In genomic region chr5:173573126-173573960, GRCh38 we compare ENCODE assay signal across 1 cellular context.
A peak's percentile ranks its signal among the peaks of the same experiment; 100 is the strongest.
TF ChIP-seq lines count a peak whose summit lies in the region.

No MANE protein-coding gene starts in this region.

TF ChIP-seq in K562, 482 proteins besides CTCF, POLR2A, EP300 and RAD21 (continued from another document):
- no peak for TF ChIP-seq IRF1 (CRISPR knock-in tag; IDR thresholded peaks at IDR 0.05; ENCODE audit: borderline replicate concordance)
- no peak for TF ChIP-seq ZNF253 (CRISPR knock-in tag; conservative IDR thresholded peaks at IDR 0.05)
- 0 out of 2 replicates have a peak, but pooled peaks have one; percentile 17 for TF ChIP-seq MYC (IDR thresholded peaks at IDR 0.05; ENCODE audit: low read depth, low read length)
- no peak for TF ChIP-seq MYC (CRISPR knock-in tag; IDR thresholded peaks at IDR 0.05; ENCODE audit: borderline replicate concordance, low read depth)
- no peak for TF ChIP-seq E2F4 (CRISPR knock-in tag; IDR thresholded peaks at IDR 0.05; ENCODE audit: low read depth)
- TF ChIP-seq CREM (IDR thresholded peaks at IDR 0.05; ENCODE audit: low read depth): peak; percentile 40; the same call in 1 of the 2 replicates
